8 cellular contexts compared by ENCODE assay signal in genomic region chr3:10116928-10117327, GRCh38. TPM values are rescaled to one million over a fixed set of nuclear protein-coding genes. Genes with fewer than 3 reads are reported as not detected.
DNase-seq lines count a peak whose midpoint lies in the region; ATAC-seq and TF ChIP-seq lines count a peak whose summit lies in the region.
"Had no signal": no experiment of that assay in that cellular context is flagged by ENCODE, and none has a peak within 500 bp of the region (broad histone marks: within the 10 kb centered on the region; RNA-seq: fewer than 3 reads in every experiment).

No MANE protein-coding gene starts in this region.

- no peaks in the 10 kb centered on the region for H3K9me3 ChIP-seq in psoas muscle

- H3K36me3 Mint-ChIP-seq in effector memory CD8-positive, alpha-beta T cell (ENCODE audit: insufficient read depth), result peaks cover 38% of the 10 kb centered on the region

- H3K4me1 ChIP-seq in psoas muscle, result peaks cover 9% of the 10 kb centered on the region

- H3K27ac Mint-ChIP-seq in effector memory CD8-positive, alpha-beta T cell, result peak overlapping the region in 1 of 2 donors; percentile 97

- H3K27me3 ChIP-seq in psoas muscle (ENCODE audit: insufficient read depth in 3 of 3, low read length in 2 of 3), result no peaks in the 10 kb centered on the region

- peaks cover 2 to 32% of the 10 kb centered on the region in 2 donors for H3K36me3 ChIP-seq in psoas muscle (ENCODE audit: insufficient read depth in 1 of 2, low read depth in 1 of 2)

- no peak for ATAC-seq in effector memory CD8-positive, alpha-beta T cell (replicated peaks)
- no peak for ATAC-seq in psoas muscle

- H3K4me3 Mint-ChIP-seq in effector memory CD8-positive, alpha-beta T cell, result peak overlapping the region; percentile 91 to 95

- no peaks in the 10 kb centered on the region for H3K9me3 Mint-ChIP-seq in effector memory CD8-positive, alpha-beta T cell

- H3K4me1 Mint-ChIP-seq in effector memory CD8-positive, alpha-beta T cell (ENCODE audit: low read depth in 2 of 2), result peaks cover 24 to 28% of the 10 kb centered on the region in 2 donors

- 62 to 69% (median 67%) methylated on average over 4 of the region's 4 CpGs for WGBS in psoas muscle, 3 donors

- no peaks in the 10 kb centered on the region for H3K27me3 Mint-ChIP-seq in effector memory CD8-positive, alpha-beta T cell

- intact Hi-C loops in psoas muscle (cut with DNase I), result loop anchor here (5.0 kb wide), 1 partner anchor 90 kb away; the partner anchor contains the start of gene FANCD2 (in 2 of the 2)
- intact Hi-C loops in posterior cingulate gyrus (cut with DNase I), result no loop called here

- TF ChIP-seq CTCF in GM12865 (IDR thresholded peaks at IDR 0.05; ENCODE audit: insufficient read depth, low read depth, low read length, missing control alignments) (no peak), NB4 (IDR thresholded peaks at IDR 0.05; ENCODE audit: low read depth, low read length) (no peak), psoas muscle (IDR thresholded peaks at IDR 0.05) (no peak)

- no peak for TF ChIP-seq POLR2A in NB4 (IDR thresholded peaks at IDR 0.05; ENCODE audit: extremely low read depth, insufficient read length)

- no peak for DNase-seq in GM12865 (ENCODE audit: low read depth)
- no peak for DNase-seq in NB4 (ENCODE audit: low read depth)
- no peak for DNase-seq in effector memory CD8-positive, alpha-beta T cell
- no peak for DNase-seq in psoas muscle
- DNase-seq in posterior cingulate gyrus, result no peak
- DNase-seq in NK-92 treated with Interleukin-12 subunit alpha and Interleukin-12 subunit beta, amount 100 ng/mL, for 24 hours (lab: John Stamatoyannopoulos, UW), result no peak
- no peak for DNase-seq in NCI-H146 treated with DMSO at 0.1 percent for 48 hours (lab: John Stamatoyannopoulos, UW; ENCODE audit: unreplicated experiment)
- DNase-seq: caudate nucleus had no signal

- peak overlapping the region; percentile 96 for H3K4me3 ChIP-seq in GM12865 (ENCODE audit: low read depth, low read length)
- peak overlapping the region; percentile 99 for H3K4me3 ChIP-seq in NB4 (ENCODE audit: low read depth, low read length)
- peak overlapping the region; percentile 71 for H3K4me3 ChIP-seq in psoas muscle

- H3K27ac ChIP-seq in psoas muscle, result no peak overlapping the region

RNA-seq across cellular contexts. Expression of gene BRK1, which starts 1.5 kb away (rescaled TPM):
- 10 to 100 TPM; 73.8 to 82.7 (median 78.9) TPM for total RNA-seq in psoas muscle
- 100 to 1,000 TPM; 117 to 164 (median 156) TPM for polyA plus RNA-seq in psoas muscle

RNA-seq across cellular contexts. Expression of gene FANCD2OS, which starts 8.9 kb away (rescaled TPM):
- not detected for total RNA-seq in psoas muscle
- polyA plus RNA-seq in psoas muscle, result not detected

RNA-seq across cellular contexts. Expression of gene VHL, which starts 24.6 kb away (rescaled TPM):
- 10 to 100 TPM; 13.5 to 18.2 (median 16.6) TPM for total RNA-seq in psoas muscle
- 10 to 100 TPM in 2 of 3 donors, 1 to 10 TPM in 1; 9.7 to 18.3 (median 13.0) TPM for polyA plus RNA-seq in psoas muscle

RNA-seq across cellular contexts. Expression of gene IRAK2, which starts 47.8 kb away (rescaled TPM):
- 10 to 100 TPM in 2 of 4 donors, 1 to 10 TPM in 2; 3.9 to 21.3 (median 12.8) TPM for total RNA-seq in psoas muscle
- 10 to 100 TPM in 1 of 3 donors, 1 to 10 TPM in 2; 5.9 to 11.7 (median 9.1) TPM for polyA plus RNA-seq in psoas muscle
